In the genomic region with DNA sequence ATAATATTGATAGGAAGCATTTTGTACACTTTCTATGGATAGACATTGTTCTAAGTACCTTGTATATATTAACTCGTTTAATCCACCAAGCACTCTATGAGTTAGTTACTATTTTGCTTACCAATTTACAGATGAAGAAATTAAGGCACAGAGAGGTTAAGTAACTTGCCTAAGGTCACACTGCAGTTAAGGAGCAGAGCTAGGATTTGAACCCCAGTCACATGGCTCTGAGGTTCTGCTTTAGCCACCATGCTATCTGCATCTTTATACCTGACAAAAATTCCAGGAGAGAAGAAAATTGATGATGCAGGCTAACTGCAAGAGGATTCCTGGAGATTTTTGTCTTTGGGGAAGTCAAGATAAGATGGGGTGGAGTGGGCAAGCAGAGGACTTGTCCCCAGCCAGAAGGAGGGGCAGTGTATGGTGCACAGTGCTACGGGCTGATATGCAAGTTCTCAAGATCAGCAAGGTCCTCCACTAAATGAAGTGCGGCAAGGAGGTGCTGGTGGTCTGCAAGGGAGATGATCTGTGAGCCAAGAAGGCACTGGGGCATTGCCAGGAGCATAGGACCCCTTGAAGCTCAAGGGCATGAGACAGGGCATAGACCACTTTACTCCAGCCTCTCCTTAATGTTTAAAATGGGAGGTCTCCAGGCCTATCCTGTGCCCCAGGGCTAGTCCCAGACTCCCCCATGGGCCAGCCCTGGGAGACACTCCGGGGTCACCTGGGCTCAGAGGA, we compare ENCODE assay signal across 16 cellular contexts.
"Had no signal": no experiment of that assay in that cellular context is flagged by ENCODE, and none has a peak within 500 bp of the region (broad histone marks: within the 10 kb centered on the region; RNA-seq: fewer than 3 reads in every experiment).

No MANE protein-coding gene starts in this region.

- DNase-seq: activated CD4-positive, alpha-beta T cell treated with anti-CD3 and anti-CD28 coated beads, Interleukin-2, amount 50 U/mL, for 4 hours; brain microvascular endothelial cell; central memory CD4-positive, alpha-beta T cell; colonic mucosa; foreskin keratinocyte; hypothalamus; left colon; mucosa of descending colon; naive B cell; nucleus accumbens; stimulated activated CD4-positive, alpha-beta T cell treated with anti-CD3 and anti-CD28 coated beads, Interleukin-12 subunit alpha, Interleukin-12 subunit beta, amount 100 ng/mL, for 4 hours; stimulated activated CD4-positive, alpha-beta T cell treated with anti-CD3 and anti-CD28 coated beads, Interleukin-1b, Interleukin-23, amount 100 ng/mL, for 48 hours; stimulated activated naive CD8-positive, alpha-beta T cell treated with anti-CD3 and anti-CD28 coated beads, Interleukin-15, Interleukin-2, amounts not matched to agents 100 U/mL and 50 U/mL, for 24 hours; SW 1271; T-helper 2 cell; transverse colon had no signal

- H3K27ac Mint-ChIP-seq: naive B cell had no signal

- H3K4me3 Mint-ChIP-seq: naive B cell had no signal

- H3K4me1 Mint-ChIP-seq: naive B cell had no signal

- ATAC-seq: foreskin keratinocyte; left colon; mucosa of descending colon; stimulated activated naive CD8-positive, alpha-beta T cell treated with anti-CD3 and anti-CD28 coated beads, Interleukin-15, Interleukin-2, amounts not matched to agents 100 U/mL and 50 U/mL, for 24 hours had no signal
